In genomic region chr9:136630662-136630992, GRCh38 we compare ENCODE assay signal across 1 cellular context.
TF ChIP-seq lines count a peak whose summit lies in the region.

No MANE protein-coding gene starts in this region.

TF ChIP-seq in HEK293, 187 proteins besides CTCF, POLR2A, EP300 and RAD21 (continued from another document):
- no peak for TF ChIP-seq BCL6B (tag by site-specific recombination; IDR thresholded peaks at IDR 0.05)
